9 cellular contexts compared by ENCODE assay signal in the genomic region with DNA sequence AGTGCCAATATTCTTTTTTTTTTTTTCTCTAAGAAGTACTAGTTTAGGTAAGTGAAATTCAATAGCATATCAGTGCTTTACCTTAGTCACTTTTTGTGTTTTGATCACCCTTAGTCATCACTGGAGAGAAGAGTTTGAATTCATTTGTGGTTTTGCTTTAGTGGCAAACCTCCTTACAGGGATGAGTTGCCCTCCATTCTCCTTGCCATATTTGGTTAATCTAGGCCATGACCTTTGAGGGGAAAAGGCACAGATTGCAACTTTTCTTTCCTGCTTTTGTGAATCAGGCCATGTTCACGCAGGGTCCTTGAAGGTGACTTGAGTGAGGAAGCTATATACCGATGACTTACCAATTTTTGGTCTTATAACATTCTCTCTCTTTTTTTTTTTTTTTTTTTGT. TPM values are rescaled to one million over a fixed set of nuclear protein-coding genes. Genes with fewer than 3 reads are reported as not detected.
A peak's percentile ranks its signal among the peaks of the same experiment; 100 is the strongest.
DNase-seq lines count a peak whose midpoint lies in the region; ATAC-seq and TF ChIP-seq lines count a peak whose summit lies in the region.
"Had no signal": no experiment of that assay in that cellular context is flagged by ENCODE, and none has a peak within 500 bp of the region (broad histone marks: within the 10 kb centered on the region; RNA-seq: fewer than 3 reads in every experiment).

No MANE protein-coding gene starts in this region.

- no peak overlapping the region for H3K4me3 ChIP-seq in osteoblast (ENCODE audit: insufficient read depth, low read length)
- no peak overlapping the region for H3K4me3 ChIP-seq in H7 (ENCODE audit: insufficient read depth, low read depth, low read length)

- TF ChIP-seq CTCF in osteoblast (IDR thresholded peaks at IDR 0.05; ENCODE audit: extremely low read depth, low read depth, low read length) (no peak), Calu3 (IDR thresholded peaks at IDR 0.05; ENCODE audit: unreplicated experiment) (no peak)

- CTCF ChIA-PET in Calu3 (lab: Charles Lee): interaction anchor here (0.7 kb wide), 1 partner anchor 434 kb away, joined by 6 read pairs; no protein-coding TSS in a partner anchor

- H3K9me3 Mint-ChIP-seq in Calu3 (ENCODE audit: low read depth, unreplicated experiment): no peaks in the 10 kb centered on the region

- H3K27me3 ChIP-seq in osteoblast (ENCODE audit: insufficient read depth, low read length): no peaks in the 10 kb centered on the region
- H3K27me3 ChIP-seq in H7 (ENCODE audit: control insufficient read depth, insufficient read depth, low read length): no peaks in the 10 kb centered on the region

- peak overlapping the region; percentile 38 for H3K4me2 ChIP-seq in osteoblast (ENCODE audit: insufficient read depth, low read length)

- no peak overlapping the region for H3K27ac Mint-ChIP-seq in Calu3 (ENCODE audit: unreplicated experiment)

- ATAC-seq in GM18858 (IDR thresholded peaks at IDR 0.05; ENCODE audit: unreplicated experiment) (peak; percentile 71), HG03108 (IDR thresholded peaks at IDR 0.05; ENCODE audit: unreplicated experiment) (peak; percentile 63), HG03521 (IDR thresholded peaks at IDR 0.05; ENCODE audit: unreplicated experiment) (no peak)

- H3K27ac ChIP-seq in osteoblast (ENCODE audit: low read depth, low read length): peak overlapping the region; percentile 17
- H3K27ac ChIP-seq: VCaP had no signal

- peak; percentile 18 for DNase-seq in activated CD8-positive, alpha-beta memory T cell treated with anti-CD3 and anti-CD28 coated beads, Interleukin-2, amount 50 U/mL, for 4 hours
- DNase-seq in osteoblast (ENCODE audit: insufficient read length, low spot score, missing footprints) (no peak), Calu3 (no peak), H7 (no peak), NCI-H146 (lab: John Stamatoyannopoulos, UW) (no peak)

- no peak overlapping the region for H3K4me3 Mint-ChIP-seq in Calu3 (ENCODE audit: low read depth, unreplicated experiment)

- peaks cover 26% of the 10 kb centered on the region for H3K4me1 ChIP-seq in osteoblast (ENCODE audit: insufficient read depth, low read length)

- no peaks in the 10 kb centered on the region for H3K27me3 Mint-ChIP-seq in Calu3 (ENCODE audit: unreplicated experiment)

- H3K36me3 ChIP-seq in osteoblast (ENCODE audit: insufficient read depth, low read length): no peaks in the 10 kb centered on the region
- H3K36me3 ChIP-seq in H7 (replicated peaks; ENCODE audit: control insufficient read depth, insufficient read depth, low read length): no peaks in the 10 kb centered on the region

- H2AFZ ChIP-seq in osteoblast (ENCODE audit: low read length): no peak overlapping the region

- H3K36me3 Mint-ChIP-seq in Calu3 (ENCODE audit: insufficient read depth, unreplicated experiment): peaks cover 10% of the 10 kb centered on the region

- BruUV-seq in Calu3 (replicated peaks; lab: Mats Ljungman, UMichigan): no TSS peak

- H3K79me2 ChIP-seq in osteoblast (ENCODE audit: insufficient read depth, low read length): no peaks in the 10 kb centered on the region

- H4K20me1 ChIP-seq in osteoblast (ENCODE audit: insufficient read depth, low read length): no peaks in the 10 kb centered on the region

- intact Hi-C loops in Calu3 (cut with micrococcal nuclease; ENCODE audit: unreplicated experiment): no loop called here

- H3K4me1 Mint-ChIP-seq in Calu3 (ENCODE audit: low read depth, unreplicated experiment): no peaks in the 10 kb centered on the region

- H3K9me3 ChIP-seq in osteoblast (ENCODE audit: low read depth, low read length): no peaks in the 10 kb centered on the region

RNA-seq across cellular contexts. Expression of a gene that starts 34.4 kb away (rescaled TPM):
- total RNA-seq in osteoblast: 7.1 and 8.7 TPM in 2 replicates
- 33.0 and 34.9 TPM in 2 replicates for total RNA-seq in Calu3 (2022)
- total RNA-seq in H7 (2014; rRNA removed; shearing (Covaris generic)): 2.9 and 3.6 TPM in 2 replicates

RNA-seq across cellular contexts. Expression of a gene that starts 36.3 kb away (rescaled TPM):
- total RNA-seq in osteoblast (37.6 and 42.1 TPM in 2 replicates), Calu3 (2022) (8.8 and 8.9 TPM in 2 replicates)
- total RNA-seq in H7 (2014; rRNA removed; shearing (Covaris generic)): 5.2 and 9.8 TPM in 2 replicates
